In genomic region chr1:111448482-111448917, GRCh38 we compare ENCODE assay signal across 7 cellular contexts. TPM values are rescaled to one million over a fixed set of nuclear protein-coding genes. Genes with fewer than 3 reads are reported as not detected.
DNase-seq lines count a peak whose midpoint lies in the region; ATAC-seq lines count a peak whose summit lies in the region.

No MANE protein-coding gene starts in this region.

- H3K4me3 ChIP-seq in duodenal mucosa (ENCODE audit: low read depth in 1 of 2, low read length in 2 of 2) (peak overlapping the region; percentile 99 to 100), muscle layer of duodenum (ENCODE audit: low read depth in 1 of 2, low read length in 2 of 2) (peak overlapping the region; percentile 98 to 99), urinary bladder (ENCODE audit: low read depth, low read length) (peak overlapping the region; percentile 69)

- ATAC-seq in GM18508 (IDR thresholded peaks at IDR 0.05; ENCODE audit: insufficient read depth, unreplicated experiment), result peak; percentile 5
- ATAC-seq in HG02852 (IDR thresholded peaks at IDR 0.05; ENCODE audit: unreplicated experiment), result peak; percentile 25

- DNase-seq in SW480 (ENCODE audit: low spot score) (peak; percentile 33), ecto neural progenitor cell (ENCODE audit: low spot score) (no peak)

- H3K9ac ChIP-seq in duodenal mucosa (ENCODE audit: low read depth in 1 of 2, low read length in 2 of 2), result peak overlapping the region; percentile 67 to 99

- no peak overlapping the region for H3K27ac ChIP-seq in duodenal mucosa (ENCODE audit: low read depth, low read length)
- peak overlapping the region; percentile 36 for H3K27ac ChIP-seq in muscle layer of duodenum (ENCODE audit: low read length)
- H3K27ac ChIP-seq in urinary bladder (ENCODE audit: low read depth), result peak overlapping the region; percentile 83

- peaks cover 11 to 22% of the 10 kb centered on the region in 2 donors for H3K36me3 ChIP-seq in duodenal mucosa (ENCODE audit: control insufficient read depth in 1 of 2, insufficient read depth in 2 of 2, low read length in 2 of 2)
- peaks cover 13 to 16% of the 10 kb centered on the region in 2 donors for H3K36me3 ChIP-seq in muscle layer of duodenum (ENCODE audit: control insufficient read depth in 1 of 2, insufficient read depth in 2 of 2, low read length in 2 of 2)
- peaks cover 2% of the 10 kb centered on the region for H3K36me3 ChIP-seq in urinary bladder (ENCODE audit: insufficient read depth)

- H3K27me3 ChIP-seq in duodenal mucosa (ENCODE audit: control insufficient read depth in 1 of 2, insufficient read depth in 2 of 2, low read length in 2 of 2) (no peaks in the 10 kb centered on the region), muscle layer of duodenum (ENCODE audit: low read depth, low read length) (no peaks in the 10 kb centered on the region)

- H3K9me3 ChIP-seq in duodenal mucosa (ENCODE audit: control insufficient read depth in 1 of 2, low read length in 2 of 2) (no peaks in the 10 kb centered on the region), muscle layer of duodenum (ENCODE audit: control insufficient read depth in 1 of 2, low read length in 2 of 2) (no peaks in the 10 kb centered on the region)

- peaks cover 40 to 47% of the 10 kb centered on the region in 2 donors for H3K4me1 ChIP-seq in duodenal mucosa (ENCODE audit: control insufficient read depth in 1 of 2, insufficient read depth in 2 of 2, low read length in 2 of 2)
- H3K4me1 ChIP-seq in muscle layer of duodenum (ENCODE audit: control insufficient read depth in 1 of 2, insufficient read depth in 2 of 2, low read length in 2 of 2), result peaks cover 10 to 42% of the 10 kb centered on the region in 2 donors
- peaks cover 5% of the 10 kb centered on the region for H3K4me1 ChIP-seq in urinary bladder (ENCODE audit: insufficient read depth)

- WGBS in urinary bladder, result under 1% methylated on average over 25 of the region's 25 CpGs

RNA-seq across cellular contexts. Expression of gene WDR77, which starts 0.6 kb away (rescaled TPM):
- total RNA-seq in urinary bladder, result 21.8 TPM
- 27.3 TPM for polyA plus RNA-seq in urinary bladder

RNA-seq across cellular contexts. Expression of gene ATP5PB, which starts 0.8 kb away (rescaled TPM):
- 342 TPM for total RNA-seq in urinary bladder
- 303 TPM for polyA plus RNA-seq in urinary bladder

RNA-seq across cellular contexts. Expression of gene OVGP1, which starts 21.0 kb away (rescaled TPM):
- 2.5 TPM for total RNA-seq in urinary bladder
- 1.5 TPM for polyA plus RNA-seq in urinary bladder

RNA-seq across cellular contexts. Expression of gene C1orf162, which starts 25.3 kb away (rescaled TPM):
- total RNA-seq in urinary bladder, result 3.1 TPM
- 28.7 TPM for polyA plus RNA-seq in urinary bladder

RNA-seq across cellular contexts. Expression of gene ADORA3, which starts 54.9 kb away (rescaled TPM):
- total RNA-seq in urinary bladder, result 1.6 TPM
- polyA plus RNA-seq in urinary bladder, result 8.5 TPM
